In genomic region chr19:46716013-46716671, GRCh38 we compare ENCODE assay signal across 1 cellular context.
TF ChIP-seq lines count a peak whose summit lies in the region.

No MANE protein-coding gene starts in this region.

TF ChIP-seq in HepG2, 621 proteins besides CTCF, POLR2A, EP300 and RAD21 (continued from another document):
- TF ChIP-seq GRHL1 (CRISPR knock-in tag; conservative IDR thresholded peaks at IDR 0.05) (no peak), KLF12 (CRISPR knock-in tag; IDR thresholded peaks at IDR 0.05; ENCODE audit: borderline replicate concordance) (no peak), AGO2 (optimal IDR thresholded peaks at IDR 0.05; ENCODE audit: low read depth, low read length) (peak; percentile 61), ZFP41 (CRISPR knock-in tag; IDR thresholded peaks at IDR 0.05; ENCODE audit: borderline replicate concordance) (no peak), PHF20 (CRISPR knock-in tag; IDR thresholded peaks at IDR 0.05) (0 out of 2 replicates have a peak, but pooled peaks have one; percentile 8), ZNF263 (CRISPR knock-in tag; IDR thresholded peaks at IDR 0.05) (no peak), ZNF350 (CRISPR knock-in tag; IDR thresholded peaks at IDR 0.05; ENCODE audit: borderline replicate concordance, low read depth) (0 out of 2 replicates have a peak, but pooled peaks have one; percentile 4), HMGXB4 (CRISPR knock-in tag; IDR thresholded peaks at IDR 0.05; ENCODE audit: borderline replicate concordance in 1 of 2, low read depth in 1 of 2) (peak in 1 of 2 experiments; percentile 43; a peak in 1 of 4 replicates), ZNF274 (CRISPR knock-in tag; IDR thresholded peaks at IDR 0.05) (peak; percentile 7; the same call in 1 of the 2 replicates)
